13 cellular contexts compared by ENCODE assay signal in genomic region chr2:61775956-61776570, GRCh38.
DNase-seq lines count a peak whose midpoint lies in the region; ATAC-seq, FAIRE-seq and TF ChIP-seq lines count a peak whose summit lies in the region.
"Had no signal": no experiment of that assay in that cellular context is flagged by ENCODE, and none has a peak within 500 bp of the region (broad histone marks: within the 10 kb centered on the region; RNA-seq: fewer than 3 reads in every experiment).

No MANE protein-coding gene starts in this region.

- TF ChIP-seq CTCF in hepatocyte (IDR thresholded peaks at IDR 0.05; ENCODE audit: poor library complexity) (no peak), glutamatergic neuron (IDR thresholded peaks at IDR 0.05; ENCODE audit: partially characterized antibody, unreplicated experiment) (no peak)

- no peaks in the 10 kb centered on the region for H3K9me3 ChIP-seq in hepatocyte (ENCODE audit: low read depth)
- H3K9me3 ChIP-seq: BE2C, transverse colon had no signal

- no peaks in the 10 kb centered on the region for H3K4me1 ChIP-seq in hepatocyte (ENCODE audit: insufficient read depth)
- H3K4me1 ChIP-seq: BE2C, transverse colon had no signal

- H3K27ac ChIP-seq in hepatocyte, result no peak overlapping the region
- H3K27ac ChIP-seq: transverse colon had no signal

- H3K36me3 Mint-ChIP-seq in glutamatergic neuron (ENCODE audit: unreplicated experiment), result no peaks in the 10 kb centered on the region
- H3K36me3 Mint-ChIP-seq: brain had no signal

- peak; percentile 27 for DNase-seq in GM12892 (ENCODE audit: insufficient read length)
- DNase-seq in NOMO-1 treated with DMSO at 0.1 percent for 48 hours (lab: John Stamatoyannopoulos, UW; ENCODE audit: unreplicated experiment), result peak; percentile 68
- no peak for DNase-seq in hepatocyte (ENCODE audit: low spot score)
- no peak for DNase-seq in glutamatergic neuron
- DNase-seq in NCI-H82 (lab: John Stamatoyannopoulos, UW), result no peak
- no peak for DNase-seq in GF-D8 (lab: John Stamatoyannopoulos, UW)
- DNase-seq: BE2C, NCI-H226, T-helper 2 cell, transverse colon had no signal

- 91% methylated on average over 8 of the region's 8 CpGs for WGBS in hepatocyte (ENCODE audit: low lambda C conversion rate, missing lambda C conversion rate)

- no peak overlapping the region for H3K4me2 ChIP-seq in hepatocyte

- FAIRE-seq in GM12892 (lab: Jason Lieb, UNC), result peak; percentile 71

- H3K9me3 Mint-ChIP-seq in glutamatergic neuron (ENCODE audit: unreplicated experiment), result no peaks in the 10 kb centered on the region

- H3K27ac Mint-ChIP-seq in glutamatergic neuron (ENCODE audit: unreplicated experiment), result no peak overlapping the region
- H3K27ac Mint-ChIP-seq: brain had no signal

- no peaks in the 10 kb centered on the region for H3K36me3 ChIP-seq in hepatocyte (replicated peaks; ENCODE audit: insufficient read depth, low read depth)
- H3K36me3 ChIP-seq: BE2C, transverse colon had no signal

- H3K4me3 ChIP-seq in hepatocyte, result no peak overlapping the region
- H3K4me3 ChIP-seq: transverse colon had no signal

- H3K4me3 Mint-ChIP-seq in glutamatergic neuron (ENCODE audit: unreplicated experiment), result no peak overlapping the region
- H3K4me3 Mint-ChIP-seq: brain had no signal

- no peaks in the 10 kb centered on the region for H3K4me1 Mint-ChIP-seq in glutamatergic neuron (ENCODE audit: low read depth, unreplicated experiment)
- H3K4me1 Mint-ChIP-seq: brain had no signal

- no peak for TF ChIP-seq POLR2A in GM12892 (IDR thresholded peaks at IDR 0.05; ENCODE audit: low read depth, low read length)

- ATAC-seq in GM19463 (IDR thresholded peaks at IDR 0.05; ENCODE audit: unreplicated experiment), result peak; percentile 76
- ATAC-seq in HG03060 (IDR thresholded peaks at IDR 0.05; ENCODE audit: low read depth, unreplicated experiment), result peak; percentile 69

- H3K79me2 ChIP-seq in hepatocyte, result no peaks in the 10 kb centered on the region

- no peaks in the 10 kb centered on the region for H4K20me1 ChIP-seq in hepatocyte (ENCODE audit: insufficient read depth, poor library complexity, severe bottlenecking)

- no peak overlapping the region for H2AFZ ChIP-seq in hepatocyte

- no peaks in the 10 kb centered on the region for H3K27me3 Mint-ChIP-seq in glutamatergic neuron (ENCODE audit: unreplicated experiment)

- no peaks in the 10 kb centered on the region for H3K9me2 ChIP-seq in hepatocyte (replicated peaks; ENCODE audit: insufficient read depth)

- peaks cover 7% of the 10 kb centered on the region for H3K27me3 ChIP-seq in hepatocyte
- H3K27me3 ChIP-seq: BE2C had no signal

Comparison
In these comparisons a context has a peak if more than half of its experiments do, and no peak if none do; other contexts are left out.
1. DNase-seq: peak in GM12892 (single experiment) and NOMO-1 treated with DMSO at 0.1 percent for 48 hours (single experiment); none in hepatocyte (single experiment), glutamatergic neuron (single experiment), NCI-H82 (single experiment) and GF-D8 (single experiment).